In genomic region chr16:86800914-86801313, GRCh38 we compare ENCODE assay signal across 26 cellular contexts.
"Had no signal": no experiment of that assay in that cellular context is flagged by ENCODE, and none has a peak within 500 bp of the region (broad histone marks: within the 10 kb centered on the region; RNA-seq: fewer than 3 reads in every experiment).

No MANE protein-coding gene starts in this region.

- DNase-seq: activated CD4-positive, alpha-beta T cell treated with anti-CD3 and anti-CD28 coated beads for 4 hours; activated CD8-positive, alpha-beta memory T cell treated with anti-CD3 and anti-CD28 coated beads, Interleukin-2, amount 50 U/mL, for 4 hours; activated CD8-positive, alpha-beta T cell treated with anti-CD3 and anti-CD28 coated beads for 36 hours; activated gamma-delta T cell treated with Interleukin-2 at 50 U/mL for 16 hours; activated naive CD4-positive, alpha-beta T cell treated with anti-CD3 and anti-CD28 coated beads, Interleukin-2, amount 10 ng/mL, durations not matched to agents 7 days and 5 days; activated naive CD8-positive, alpha-beta T cell treated with anti-CD3 and anti-CD28 coated beads for 36 hours; activated T-cell treated with anti-CD3 and anti-CD28 coated beads, Interleukin-2, amount 50 U/mL, for 72 hours; brain microvascular endothelial cell; cerebellar nuclear complex; MM.1S; NCI-H1105; NCI-H1436 treated with DMSO at 0.1 percent for 48 hours; NCI-H2029; NCI-H345; NCI-H510A; NCI-H526 treated with DMSO at 0.1 percent for 48 hours; NCI-H82; OCI-M1; RPMI8226; SK-N-SH; T-helper 1 cell; WERI-Rb-1 had no signal

- H3K9me3 Mint-ChIP-seq: activated CD8-positive, alpha-beta T cell treated with anti-CD3 and anti-CD28 coated beads for 36 hours; activated naive CD4-positive, alpha-beta T cell treated with anti-CD3 and anti-CD28 coated beads, Interleukin-2, amount 10 ng/mL, durations not matched to agents 7 days and 5 days; activated naive CD8-positive, alpha-beta T cell treated with anti-CD3 and anti-CD28 coated beads for 36 hours; activated T-helper 2 cell treated with anti-CD3 and anti-CD28 coated beads, Interferon-gamma antibody, Interleukin-2, Interleukin-4, amounts not matched to agents 10 μg/mL and 5 μg/mL and 100 μg/mL, durations not matched to agents 14 hours and 24 hours and 36 hours had no signal

- H3K27me3 ChIP-seq: brain microvascular endothelial cell had no signal

- H3K4me1 Mint-ChIP-seq: activated naive CD4-positive, alpha-beta T cell treated with anti-CD3 and anti-CD28 coated beads, Interleukin-2, amount 10 ng/mL, durations not matched to agents 7 days and 5 days; activated naive CD8-positive, alpha-beta T cell treated with anti-CD3 and anti-CD28 coated beads for 36 hours had no signal

- H3K27ac Mint-ChIP-seq: activated CD8-positive, alpha-beta T cell treated with anti-CD3 and anti-CD28 coated beads for 36 hours; activated naive CD4-positive, alpha-beta T cell treated with anti-CD3 and anti-CD28 coated beads, Interleukin-2, amount 10 ng/mL, durations not matched to agents 7 days and 5 days; activated naive CD8-positive, alpha-beta T cell treated with anti-CD3 and anti-CD28 coated beads for 36 hours; activated T-cell treated with anti-CD3 and anti-CD28 coated beads, Interleukin-2, amount 50 U/mL, for 72 hours; activated T-helper 2 cell treated with anti-CD3 and anti-CD28 coated beads, Interferon-gamma antibody, Interleukin-2, Interleukin-4, amounts not matched to agents 10 μg/mL and 5 μg/mL and 100 μg/mL, durations not matched to agents 14 hours and 24 hours and 36 hours had no signal

- H3K36me3 ChIP-seq: brain microvascular endothelial cell, WERI-Rb-1 had no signal

- H3K4me3 Mint-ChIP-seq: activated CD8-positive, alpha-beta T cell treated with anti-CD3 and anti-CD28 coated beads for 36 hours; activated naive CD4-positive, alpha-beta T cell treated with anti-CD3 and anti-CD28 coated beads, Interleukin-2, amount 10 ng/mL, durations not matched to agents 7 days and 5 days; activated naive CD8-positive, alpha-beta T cell treated with anti-CD3 and anti-CD28 coated beads for 36 hours; activated T-cell treated with anti-CD3 and anti-CD28 coated beads, Interleukin-2, amount 50 U/mL, for 72 hours had no signal

- H3K36me3 Mint-ChIP-seq: activated naive CD4-positive, alpha-beta T cell treated with anti-CD3 and anti-CD28 coated beads, Interleukin-2, amount 10 ng/mL, durations not matched to agents 7 days and 5 days; activated naive CD8-positive, alpha-beta T cell treated with anti-CD3 and anti-CD28 coated beads for 36 hours had no signal

- ATAC-seq: activated CD4-positive, CD25-positive, alpha-beta regulatory T cell treated with anti-CD3 and anti-CD28 coated beads, Interleukin-2, amount 50 U/mL, for 24 hours; activated CD8-positive, alpha-beta T cell treated with anti-CD3 and anti-CD28 coated beads for 36 hours; activated T-cell treated with anti-CD3 and anti-CD28 coated beads, Interleukin-2, amount 50 U/mL, for 72 hours; Panc1; Right ventricle myocardium inferior had no signal

- H3K27ac ChIP-seq: brain microvascular endothelial cell, WERI-Rb-1 had no signal

- H3K9me3 ChIP-seq: SK-N-SH had no signal
